2 cellular contexts compared by ENCODE assay signal in the genomic region with DNA sequence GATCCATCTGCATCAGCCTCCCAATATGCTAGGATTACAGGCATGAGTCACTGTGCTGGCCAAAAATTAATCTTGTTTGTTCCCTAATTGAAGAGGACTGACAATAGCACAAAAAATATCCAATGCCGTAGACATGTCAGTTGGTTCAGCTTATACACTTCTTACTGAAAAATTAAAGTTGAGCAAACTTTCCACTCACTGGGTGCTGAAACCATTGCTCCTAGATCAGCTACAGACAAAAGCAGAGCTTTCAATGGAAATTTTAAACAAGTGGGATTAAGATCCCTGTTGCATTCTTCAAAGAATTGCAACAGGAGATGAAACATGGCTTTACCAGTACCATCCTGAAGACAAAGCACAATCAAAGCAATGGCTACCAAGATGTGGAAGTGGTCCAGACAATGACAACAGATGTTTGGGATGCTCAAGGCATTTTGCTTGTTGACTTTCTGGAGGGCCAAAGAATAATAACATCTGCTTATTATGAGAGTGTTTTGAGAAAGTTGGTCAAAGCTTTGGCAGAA.
TF ChIP-seq lines count a peak whose summit lies in the region.

No MANE protein-coding gene starts in this region.

TF ChIP-seq in Ishikawa, 13 proteins besides CTCF, POLR2A, EP300 and RAD21:
- no peak for TF ChIP-seq TAF1 (IDR thresholded peaks at IDR 0.05; ENCODE audit: low read depth)
- TF ChIP-seq FOXM1 (IDR thresholded peaks at IDR 0.05; ENCODE audit: borderline replicate concordance, low read depth) = no peak
- TF ChIP-seq, protein P1, sequence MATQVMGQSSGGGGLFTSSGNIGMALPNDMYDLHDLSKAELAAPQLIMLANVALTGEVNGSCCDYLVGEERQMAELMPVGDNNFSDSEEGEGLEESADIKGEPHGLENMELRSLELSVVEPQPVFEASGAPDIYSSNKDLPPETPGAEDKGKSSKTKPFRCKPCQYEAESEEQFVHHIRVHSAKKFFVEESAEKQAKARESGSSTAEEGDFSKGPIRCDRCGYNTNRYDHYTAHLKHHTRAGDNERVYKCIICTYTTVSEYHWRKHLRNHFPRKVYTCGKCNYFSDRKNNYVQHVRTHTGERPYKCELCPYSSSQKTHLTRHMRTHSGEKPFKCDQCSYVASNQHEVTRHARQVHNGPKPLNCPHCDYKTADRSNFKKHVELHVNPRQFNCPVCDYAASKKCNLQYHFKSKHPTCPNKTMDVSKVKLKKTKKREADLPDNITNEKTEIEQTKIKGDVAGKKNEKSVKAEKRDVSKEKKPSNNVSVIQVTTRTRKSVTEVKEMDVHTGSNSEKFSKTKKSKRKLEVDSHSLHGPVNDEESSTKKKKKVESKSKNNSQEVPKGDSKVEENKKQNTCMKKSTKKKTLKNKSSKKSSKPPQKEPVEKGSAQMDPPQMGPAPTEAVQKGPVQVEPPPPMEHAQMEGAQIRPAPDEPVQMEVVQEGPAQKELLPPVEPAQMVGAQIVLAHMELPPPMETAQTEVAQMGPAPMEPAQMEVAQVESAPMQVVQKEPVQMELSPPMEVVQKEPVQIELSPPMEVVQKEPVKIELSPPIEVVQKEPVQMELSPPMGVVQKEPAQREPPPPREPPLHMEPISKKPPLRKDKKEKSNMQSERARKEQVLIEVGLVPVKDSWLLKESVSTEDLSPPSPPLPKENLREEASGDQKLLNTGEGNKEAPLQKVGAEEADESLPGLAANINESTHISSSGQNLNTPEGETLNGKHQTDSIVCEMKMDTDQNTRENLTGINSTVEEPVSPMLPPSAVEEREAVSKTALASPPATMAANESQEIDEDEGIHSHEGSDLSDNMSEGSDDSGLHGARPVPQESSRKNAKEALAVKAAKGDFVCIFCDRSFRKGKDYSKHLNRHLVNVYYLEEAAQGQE (IDR thresholded peaks at IDR 0.05; ENCODE audit: low read depth) = peak; percentile 59
- TF ChIP-seq, protein P2, sequence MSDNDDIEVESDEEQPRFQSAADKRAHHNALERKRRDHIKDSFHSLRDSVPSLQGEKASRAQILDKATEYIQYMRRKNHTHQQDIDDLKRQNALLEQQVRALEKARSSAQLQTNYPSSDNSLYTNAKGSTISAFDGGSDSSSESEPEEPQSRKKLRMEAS (IDR thresholded peaks at IDR 0.05) = no peak
- no peak for TF ChIP-seq CREB1 (IDR thresholded peaks at IDR 0.05; ENCODE audit: low read depth)
- TF ChIP-seq EGR1 (IDR thresholded peaks at IDR 0.05) = no peak
- no peak for TF ChIP-seq TEAD4 (IDR thresholded peaks at IDR 0.05)

TF ChIP-seq in H1, 55 proteins besides CTCF, POLR2A, EP300 and RAD21:
- no peak for TF ChIP-seq MAFK (IDR thresholded peaks at IDR 0.05; ENCODE audit: low read depth, low read length)
- TF ChIP-seq KDM5A (IDR thresholded peaks at IDR 0.05; ENCODE audit: low read length) = no peak
- no peak for TF ChIP-seq TBP (IDR thresholded peaks at IDR 0.05; ENCODE audit: low read depth, low read length)
- TF ChIP-seq CTBP2 (IDR thresholded peaks at IDR 0.05; ENCODE audit: borderline replicate concordance, insufficient read depth, insufficient read length, low read length) = no peak
- TF ChIP-seq ASH2L (IDR thresholded peaks at IDR 0.05; ENCODE audit: low read length) = no peak
- no peak for TF ChIP-seq SAP30 (IDR thresholded peaks at IDR 0.05; ENCODE audit: insufficient read depth, insufficient replicate concordance, low read length)
- TF ChIP-seq TCF12 (IDR thresholded peaks at IDR 0.05; ENCODE audit: low read depth, low read length) = no peak
- TF ChIP-seq, protein P3, sequence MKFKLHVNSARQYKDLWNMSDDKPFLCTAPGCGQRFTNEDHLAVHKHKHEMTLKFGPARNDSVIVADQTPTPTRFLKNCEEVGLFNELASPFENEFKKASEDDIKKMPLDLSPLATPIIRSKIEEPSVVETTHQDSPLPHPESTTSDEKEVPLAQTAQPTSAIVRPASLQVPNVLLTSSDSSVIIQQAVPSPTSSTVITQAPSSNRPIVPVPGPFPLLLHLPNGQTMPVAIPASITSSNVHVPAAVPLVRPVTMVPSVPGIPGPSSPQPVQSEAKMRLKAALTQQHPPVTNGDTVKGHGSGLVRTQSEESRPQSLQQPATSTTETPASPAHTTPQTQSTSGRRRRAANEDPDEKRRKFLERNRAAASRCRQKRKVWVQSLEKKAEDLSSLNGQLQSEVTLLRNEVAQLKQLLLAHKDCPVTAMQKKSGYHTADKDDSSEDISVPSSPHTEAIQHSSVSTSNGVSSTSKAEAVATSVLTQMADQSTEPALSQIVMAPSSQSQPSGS (IDR thresholded peaks at IDR 0.05; ENCODE audit: low read length) = no peak
- TF ChIP-seq, protein P4, sequence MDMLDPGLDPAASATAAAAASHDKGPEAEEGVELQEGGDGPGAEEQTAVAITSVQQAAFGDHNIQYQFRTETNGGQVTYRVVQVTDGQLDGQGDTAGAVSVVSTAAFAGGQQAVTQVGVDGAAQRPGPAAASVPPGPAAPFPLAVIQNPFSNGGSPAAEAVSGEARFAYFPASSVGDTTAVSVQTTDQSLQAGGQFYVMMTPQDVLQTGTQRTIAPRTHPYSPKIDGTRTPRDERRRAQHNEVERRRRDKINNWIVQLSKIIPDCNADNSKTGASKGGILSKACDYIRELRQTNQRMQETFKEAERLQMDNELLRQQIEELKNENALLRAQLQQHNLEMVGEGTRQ (IDR thresholded peaks at IDR 0.05; ENCODE audit: low read length) = no peak
